Comparison of ENCODE assay signal across 13 cellular contexts in the genomic region with DNA sequence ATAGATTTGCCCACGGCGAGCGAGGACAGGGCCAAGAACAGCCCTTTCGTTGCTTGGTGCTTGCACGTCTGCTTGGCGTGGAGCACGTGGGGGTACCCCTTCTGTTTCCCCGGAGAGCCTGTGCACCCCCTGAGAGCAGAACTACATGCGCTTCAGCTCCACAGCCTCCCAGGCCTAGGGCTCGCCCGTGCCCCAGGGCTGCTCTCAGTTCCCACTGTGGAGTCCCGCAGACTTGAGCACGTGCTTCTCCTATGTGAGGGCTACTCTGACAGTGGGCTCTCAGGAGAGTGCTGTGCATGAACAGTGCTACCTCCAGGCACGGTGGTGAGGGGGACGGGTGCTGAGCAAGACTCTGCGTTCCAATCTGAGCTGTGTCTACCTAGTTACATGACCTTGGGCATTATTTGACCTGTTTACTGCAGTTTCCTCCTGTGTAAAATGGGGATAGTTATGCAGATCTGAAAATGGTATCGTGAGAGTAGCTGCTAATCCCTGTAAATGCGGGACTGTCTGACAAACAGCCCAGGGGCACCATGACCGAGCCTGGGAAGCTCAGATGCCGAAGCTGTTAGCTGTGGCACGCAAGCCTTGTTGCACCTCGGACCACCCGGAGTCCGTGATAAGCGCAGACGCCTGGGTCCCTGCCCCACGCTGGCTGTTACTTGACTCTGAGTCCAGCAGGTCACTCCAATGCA.
DNase-seq lines count a peak whose midpoint lies in the region; ATAC-seq lines count a peak whose summit lies in the region.
"Had no signal": no experiment of that assay in that cellular context is flagged by ENCODE, and none has a peak within 500 bp of the region (broad histone marks: within the 10 kb centered on the region; RNA-seq: fewer than 3 reads in every experiment).

No MANE protein-coding gene starts in this region.

- H3K4me1 ChIP-seq in SJSA1 (replicated peaks), result peaks cover 29% of the 10 kb centered on the region

- no peaks in the 10 kb centered on the region for H3K36me3 Mint-ChIP-seq in activated T-cell treated with anti-CD3 and anti-CD28 coated beads, Interleukin-2, amount 50 U/mL, for 4 hours (ENCODE audit: insufficient read depth)
- no peaks in the 10 kb centered on the region for H3K36me3 Mint-ChIP-seq in effector memory CD8-positive, alpha-beta T cell (ENCODE audit: insufficient read depth)

- no peaks in the 10 kb centered on the region for H3K9me3 Mint-ChIP-seq in activated T-cell treated with anti-CD3 and anti-CD28 coated beads, Interleukin-2, amount 50 U/mL, for 4 hours
- H3K9me3 Mint-ChIP-seq in effector memory CD8-positive, alpha-beta T cell, result no peaks in the 10 kb centered on the region
- H3K9me3 Mint-ChIP-seq in stimulated activated naive CD8-positive, alpha-beta T cell treated with anti-CD3 and anti-CD28 coated beads, Interleukin-15, amount 100 ng/mL, for 72 hours, result no peaks in the 10 kb centered on the region
- H3K9me3 Mint-ChIP-seq: dendritic cell treated with granulocyte-macrophage colony-stimulating factor and Interleukin-4, amounts not matched to agents 40 ng/mL and 50 ng/mL, for 4 days had no signal

- peaks cover 51% of the 10 kb centered on the region for H3K4me1 Mint-ChIP-seq in activated T-cell treated with anti-CD3 and anti-CD28 coated beads, Interleukin-2, amount 50 U/mL, for 4 hours (ENCODE audit: low read depth)
- H3K4me1 Mint-ChIP-seq in effector memory CD8-positive, alpha-beta T cell (ENCODE audit: low read depth in 2 of 2), result peaks cover 22 to 24% of the 10 kb centered on the region in 2 donors
- peaks cover 78% of the 10 kb centered on the region for H3K4me1 Mint-ChIP-seq in stimulated activated naive CD8-positive, alpha-beta T cell treated with anti-CD3 and anti-CD28 coated beads, Interleukin-15, amount 100 ng/mL, for 72 hours

- ATAC-seq in activated T-cell treated with anti-CD3 and anti-CD28 coated beads, Interleukin-2, amount 50 U/mL, for 4 hours, result no peak
- ATAC-seq in effector memory CD8-positive, alpha-beta T cell (replicated peaks), result no peak
- no peak for ATAC-seq in stimulated activated naive CD8-positive, alpha-beta T cell treated with anti-CD3 and anti-CD28 coated beads, Interleukin-15, amount 100 ng/mL, for 72 hours

- H3K27me3 Mint-ChIP-seq in activated T-cell treated with anti-CD3 and anti-CD28 coated beads, Interleukin-2, amount 50 U/mL, for 4 hours (ENCODE audit: low read depth), result no peaks in the 10 kb centered on the region
- H3K27me3 Mint-ChIP-seq in effector memory CD8-positive, alpha-beta T cell, result peaks cover 0 to 8% of the 10 kb centered on the region in 2 donors
- H3K27me3 Mint-ChIP-seq in stimulated activated naive CD8-positive, alpha-beta T cell treated with anti-CD3 and anti-CD28 coated beads, Interleukin-15, amount 100 ng/mL, for 72 hours, result no peaks in the 10 kb centered on the region

- H3K4me3 ChIP-seq in SJSA1, result no peak overlapping the region
- H3K4me3 ChIP-seq: esophagus squamous epithelium, heart right ventricle had no signal

- no peak for DNase-seq in activated T-cell treated with anti-CD3 and anti-CD28 coated beads, Interleukin-2, amount 50 U/mL, for 4 hours
- DNase-seq in activated T-cell treated with anti-CD3 and anti-CD28 coated beads, Interleukin-2, amount 50 U/mL, for 1 hour, result no peak
- DNase-seq in SJSA1 (ENCODE audit: low read depth in 1 of 2, low spot score in 2 of 2) (peak in 1 of 2 experiments; percentile 90), NCI-H748 (lab: John Stamatoyannopoulos, UW; ENCODE audit: unreplicated experiment) (no peak), NCI-H526 (lab: John Stamatoyannopoulos, UW) (no peak)
- no peak for DNase-seq in effector memory CD8-positive, alpha-beta T cell
- no peak for DNase-seq in stimulated activated naive CD8-positive, alpha-beta T cell treated with anti-CD3 and anti-CD28 coated beads, Interleukin-15, amount 100 ng/mL, for 72 hours
- DNase-seq in activated CD4-positive, CD25-positive, alpha-beta regulatory T cell treated with anti-CD3 and anti-CD28 coated beads, Interleukin-2, amount 50 U/mL, for 72 hours, result no peak
- DNase-seq: DMS153, esophagus squamous epithelium, H9, heart right ventricle had no signal

- peak overlapping the region; percentile 58 for H3K4me3 Mint-ChIP-seq in activated T-cell treated with anti-CD3 and anti-CD28 coated beads, Interleukin-2, amount 50 U/mL, for 4 hours
- peak overlapping the region; percentile 65 to 69 for H3K4me3 Mint-ChIP-seq in effector memory CD8-positive, alpha-beta T cell
- H3K4me3 Mint-ChIP-seq in stimulated activated naive CD8-positive, alpha-beta T cell treated with anti-CD3 and anti-CD28 coated beads, Interleukin-15, amount 100 ng/mL, for 72 hours, result peak overlapping the region; percentile 81 to 86
- H3K4me3 Mint-ChIP-seq: dendritic cell treated with granulocyte-macrophage colony-stimulating factor and Interleukin-4, amounts not matched to agents 40 ng/mL and 50 ng/mL, for 4 days; H9 had no signal

- H3K27me3 ChIP-seq in SJSA1 (replicated peaks), result no peaks in the 10 kb centered on the region

- peak overlapping the region; percentile 76 for H3K27ac ChIP-seq in SJSA1
- H3K27ac ChIP-seq: esophagus squamous epithelium, heart right ventricle had no signal

- H3K27ac Mint-ChIP-seq in effector memory CD8-positive, alpha-beta T cell, result no peak overlapping the region
- peak overlapping the region; percentile 84 to 94 for H3K27ac Mint-ChIP-seq in stimulated activated naive CD8-positive, alpha-beta T cell treated with anti-CD3 and anti-CD28 coated beads, Interleukin-15, amount 100 ng/mL, for 72 hours
- H3K27ac Mint-ChIP-seq: dendritic cell treated with granulocyte-macrophage colony-stimulating factor and Interleukin-4, amounts not matched to agents 40 ng/mL and 50 ng/mL, for 4 days had no signal

- no peaks in the 10 kb centered on the region for H3K36me3 ChIP-seq in SJSA1
- H3K36me3 ChIP-seq: esophagus squamous epithelium, heart right ventricle had no signal

- no peaks in the 10 kb centered on the region for H3K9me3 ChIP-seq in SJSA1 (replicated peaks)
- H3K9me3 ChIP-seq: esophagus squamous epithelium, heart right ventricle had no signal

Comparison
In these comparisons a context has a peak if more than half of its experiments do, and no peak if none do; other contexts are left out.
1. H3K27ac Mint-ChIP-seq: peak in stimulated activated naive CD8-positive, alpha-beta T cell treated with anti-CD3 and anti-CD28 coated beads, Interleukin-15, amount 100 ng/mL, for 72 hours (2 of 2); none in effector memory CD8-positive, alpha-beta T cell (0 of 2).
2. Peak in every context shown above with its lines, with median percentiles within 50 percentile points of each other: H3K4me3 Mint-ChIP-seq.